ENCODE assay signal across 2 cellular contexts in genomic region chr16:30953511-30954124, GRCh38.
A peak's percentile ranks its signal among the peaks of the same experiment; 100 is the strongest.
TF ChIP-seq lines count a peak whose summit lies in the region.

No MANE protein-coding gene starts in this region.

TF ChIP-seq in endothelial cell of umbilical vein, 7 proteins besides CTCF, POLR2A, EP300 and RAD21:
- no peak for TF ChIP-seq JUN (IDR thresholded peaks at IDR 0.05; ENCODE audit: borderline replicate concordance, insufficient read depth, insufficient read length, low read depth)
- TF ChIP-seq MAX (IDR thresholded peaks at IDR 0.05; ENCODE audit: insufficient read depth, insufficient read length): no peak
- TF ChIP-seq MYC (IDR thresholded peaks at IDR 0.05; ENCODE audit: low read depth, low read length): no peak
- TF ChIP-seq POLR2AphosphoS5 (IDR thresholded peaks at IDR 0.05; ENCODE audit: insufficient read depth, low read depth, low read length): peak; percentile 12
- TF ChIP-seq FOS (IDR thresholded peaks at IDR 0.05; ENCODE audit: borderline replicate concordance, insufficient read depth, low read length): no peak

TF ChIP-seq in neural cell, 6 proteins besides CTCF, POLR2A, EP300 and RAD21:
- TF ChIP-seq TAF1 (IDR thresholded peaks at IDR 0.05; ENCODE audit: low read depth): no peak
- peak; percentile 76 for TF ChIP-seq SMC3 (conservative IDR thresholded peaks at IDR 0.05; ENCODE audit: poor library complexity)
